In genomic region chr12:112304411-112304810, GRCh38 we compare ENCODE assay signal across 21 cellular contexts.
A peak's percentile ranks its signal among the peaks of the same experiment; 100 is the strongest.
DNase-seq lines count a peak whose midpoint lies in the region; ATAC-seq and TF ChIP-seq lines count a peak whose summit lies in the region.
"Had no signal": no experiment of that assay in that cellular context is flagged by ENCODE, and none has a peak within 500 bp of the region (broad histone marks: within the 10 kb centered on the region; RNA-seq: fewer than 3 reads in every experiment).

No MANE protein-coding gene starts in this region.

- H3K9me3 ChIP-seq in SK-N-MC (ENCODE audit: low read depth, low read length): no peaks in the 10 kb centered on the region
- H3K9me3 ChIP-seq: Caco-2, SJCRH30 had no signal

- no peaks in the 10 kb centered on the region for H3K9me3 Mint-ChIP-seq in mesothelial cell of epicardium
- H3K9me3 Mint-ChIP-seq: CD4-positive, CD25-positive, alpha-beta regulatory T cell had no signal

- no peak overlapping the region for H3K9ac ChIP-seq in SK-N-MC (ENCODE audit: insufficient read length)
- H3K9ac ChIP-seq: GM23248 had no signal

- peak overlapping the region; percentile 66 for H3K27ac Mint-ChIP-seq in mesothelial cell of epicardium

- no peaks in the 10 kb centered on the region for H3K27me3 Mint-ChIP-seq in mesothelial cell of epicardium (ENCODE audit: low read depth)
- H3K27me3 Mint-ChIP-seq: CD4-positive, CD25-positive, alpha-beta regulatory T cell had no signal

- TF ChIP-seq CTCF in mesothelial cell of epicardium (IDR thresholded peaks at IDR 0.05; ENCODE audit: unreplicated experiment): no peak

- no peak overlapping the region for H3K4me3 Mint-ChIP-seq in mesothelial cell of epicardium
- H3K4me3 Mint-ChIP-seq: CD4-positive, CD25-positive, alpha-beta regulatory T cell had no signal

- DNase-seq in left ventricle myocardium superior: no peak
- no peak for DNase-seq in Right ventricle myocardium inferior (ENCODE audit: missing footprints)
- DNase-seq in SK-N-MC (ENCODE audit: low read depth, low spot score): no peak
- no peak for DNase-seq in mesothelial cell of epicardium (ENCODE audit: low spot score in 2 of 2, unreplicated experiment in 2 of 2)
- no peak for DNase-seq in sciatic nerve (ENCODE audit: low spot score)
- no peak for DNase-seq in HUDEP-2 (lab: John Stamatoyannopoulos, UW; ENCODE audit: unreplicated experiment in 76 of 76)
- DNase-seq in RKO (ENCODE audit: low spot score): no peak
- DNase-seq: AML-193; Caco-2; CD4-positive, CD25-positive, alpha-beta regulatory T cell; DMS79 treated with DMSO at 0.1 percent for 48 hours; GM23248; HCEC 1CT; MV-4-11; NCI-H1417; NCI-H2029 treated with DMSO at 0.1 percent for 48 hours; NCI-H526 treated with DMSO at 0.1 percent for 48 hours; OCI-M1; SJCRH30 had no signal

- peak overlapping the region; percentile 66 for H3K27ac ChIP-seq in SK-N-MC
- H3K27ac ChIP-seq: GM23248, RWPE1, SJCRH30 had no signal

- intact Hi-C loops in left ventricle myocardium superior (cut with micrococcal nuclease) (no loop called here), Right ventricle myocardium inferior (cut with DNase I) (no loop called here), sciatic nerve (cut with DNase I) (no loop called here)

- H3K4me3 ChIP-seq in SK-N-MC: no peak overlapping the region
- H3K4me3 ChIP-seq: GM23248, K562, SJCRH30 had no signal

- peaks cover 6% of the 10 kb centered on the region for H3K4me1 Mint-ChIP-seq in mesothelial cell of epicardium

- ATAC-seq in left ventricle myocardium superior: peak; percentile 44
- no peak for ATAC-seq in Right ventricle myocardium inferior
- ATAC-seq in sciatic nerve: no peak
- ATAC-seq: K562 had no signal

- H3K36me3 ChIP-seq in SK-N-MC (ENCODE audit: insufficient read depth, low read length): peaks cover 67% of the 10 kb centered on the region
- H3K36me3 ChIP-seq: SJCRH30 had no signal

- H3K36me3 Mint-ChIP-seq in mesothelial cell of epicardium: peaks cover 25% of the 10 kb centered on the region
